ENCODE assay signal across 2 cellular contexts in genomic region chr22:23696326-23696851, GRCh38.
TF ChIP-seq lines count a peak whose summit lies in the region.

No MANE protein-coding gene starts in this region.

TF ChIP-seq in liver, 16 proteins besides CTCF, POLR2A, EP300 and RAD21:
- no peak for TF ChIP-seq FOXA1 (IDR thresholded peaks at IDR 0.05)

TF ChIP-seq in HepG2, 621 proteins besides CTCF, POLR2A, EP300 and RAD21:
- TF ChIP-seq ZNF263 (CRISPR knock-in tag; IDR thresholded peaks at IDR 0.05) = no peak
- TF ChIP-seq IRF2 (CRISPR knock-in tag; IDR thresholded peaks at IDR 0.05) = no peak
- no peak for TF ChIP-seq ZNF883 (CRISPR knock-in tag; IDR thresholded peaks at IDR 0.05; ENCODE audit: not compliant biosample characterization)
- TF ChIP-seq, protein P1, sequence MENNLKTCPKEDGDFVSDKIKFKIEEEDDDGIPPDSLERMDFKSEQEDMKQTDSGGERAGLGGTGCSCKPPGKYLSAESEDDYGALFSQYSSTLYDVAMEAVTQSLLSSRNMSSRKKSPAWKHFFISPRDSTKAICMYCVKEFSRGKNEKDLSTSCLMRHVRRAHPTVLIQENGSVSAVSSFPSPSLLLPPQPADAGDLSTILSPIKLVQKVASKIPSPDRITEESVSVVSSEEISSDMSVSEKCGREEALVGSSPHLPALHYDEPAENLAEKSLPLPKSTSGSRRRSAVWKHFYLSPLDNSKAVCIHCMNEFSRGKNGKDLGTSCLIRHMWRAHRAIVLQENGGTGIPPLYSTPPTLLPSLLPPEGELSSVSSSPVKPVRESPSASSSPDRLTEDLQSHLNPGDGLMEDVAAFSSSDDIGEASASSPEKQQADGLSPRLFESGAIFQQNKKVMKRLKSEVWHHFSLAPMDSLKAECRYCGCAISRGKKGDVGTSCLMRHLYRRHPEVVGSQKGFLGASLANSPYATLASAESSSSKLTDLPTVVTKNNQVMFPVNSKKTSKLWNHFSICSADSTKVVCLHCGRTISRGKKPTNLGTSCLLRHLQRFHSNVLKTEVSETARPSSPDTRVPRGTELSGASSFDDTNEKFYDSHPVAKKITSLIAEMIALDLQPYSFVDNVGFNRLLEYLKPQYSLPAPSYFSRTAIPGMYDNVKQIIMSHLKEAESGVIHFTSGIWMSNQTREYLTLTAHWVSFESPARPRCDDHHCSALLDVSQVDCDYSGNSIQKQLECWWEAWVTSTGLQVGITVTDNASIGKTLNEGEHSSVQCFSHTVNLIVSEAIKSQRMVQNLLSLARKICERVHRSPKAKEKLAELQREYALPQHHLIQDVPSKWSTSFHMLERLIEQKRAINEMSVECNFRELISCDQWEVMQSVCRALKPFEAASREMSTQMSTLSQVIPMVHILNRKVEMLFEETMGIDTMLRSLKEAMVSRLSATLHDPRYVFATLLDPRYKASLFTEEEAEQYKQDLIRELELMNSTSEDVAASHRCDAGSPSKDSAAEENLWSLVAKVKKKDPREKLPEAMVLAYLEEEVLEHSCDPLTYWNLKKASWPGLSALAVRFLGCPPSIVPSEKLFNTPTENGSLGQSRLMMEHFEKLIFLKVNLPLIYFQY (CRISPR knock-in tag; IDR thresholded peaks at IDR 0.05; ENCODE audit: borderline replicate concordance) = no peak
- TF ChIP-seq, protein P2, sequence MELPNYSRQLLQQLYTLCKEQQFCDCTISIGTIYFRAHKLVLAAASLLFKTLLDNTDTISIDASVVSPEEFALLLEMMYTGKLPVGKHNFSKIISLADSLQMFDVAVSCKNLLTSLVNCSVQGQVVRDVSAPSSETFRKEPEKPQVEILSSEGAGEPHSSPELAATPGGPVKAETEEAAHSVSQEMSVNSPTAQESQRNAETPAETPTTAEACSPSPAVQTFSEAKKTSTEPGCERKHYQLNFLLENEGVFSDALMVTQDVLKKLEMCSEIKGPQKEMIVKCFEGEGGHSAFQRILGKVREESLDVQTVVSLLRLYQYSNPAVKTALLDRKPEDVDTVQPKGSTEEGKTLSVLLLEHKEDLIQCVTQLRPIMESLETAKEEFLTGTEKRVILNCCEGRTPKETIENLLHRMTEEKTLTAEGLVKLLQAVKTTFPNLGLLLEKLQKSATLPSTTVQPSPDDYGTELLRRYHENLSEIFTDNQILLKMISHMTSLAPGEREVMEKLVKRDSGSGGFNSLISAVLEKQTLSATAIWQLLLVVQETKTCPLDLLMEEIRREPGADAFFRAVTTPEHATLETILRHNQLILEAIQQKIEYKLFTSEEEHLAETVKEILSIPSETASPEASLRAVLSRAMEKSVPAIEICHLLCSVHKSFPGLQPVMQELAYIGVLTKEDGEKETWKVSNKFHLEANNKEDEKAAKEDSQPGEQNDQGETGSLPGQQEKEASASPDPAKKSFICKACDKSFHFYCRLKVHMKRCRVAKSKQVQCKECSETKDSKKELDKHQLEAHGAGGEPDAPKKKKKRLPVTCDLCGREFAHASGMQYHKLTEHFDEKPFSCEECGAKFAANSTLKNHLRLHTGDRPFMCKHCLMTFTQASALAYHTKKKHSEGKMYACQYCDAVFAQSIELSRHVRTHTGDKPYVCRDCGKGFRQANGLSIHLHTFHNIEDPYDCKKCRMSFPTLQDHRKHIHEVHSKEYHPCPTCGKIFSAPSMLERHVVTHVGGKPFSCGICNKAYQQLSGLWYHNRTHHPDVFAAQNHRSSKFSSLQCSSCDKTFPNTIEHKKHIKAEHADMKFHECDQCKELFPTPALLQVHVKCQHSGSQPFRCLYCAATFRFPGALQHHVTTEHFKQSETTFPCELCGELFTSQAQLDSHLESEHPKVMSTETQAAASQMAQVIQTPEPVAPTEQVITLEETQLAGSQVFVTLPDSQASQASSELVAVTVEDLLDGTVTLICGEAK (IDR thresholded peaks at IDR 0.05) = no peak
- TF ChIP-seq, protein P2 (CRISPR knock-in tag; IDR thresholded peaks at IDR 0.05) = no peak
- TF ChIP-seq ZNF616 (CRISPR knock-in tag; IDR thresholded peaks at IDR 0.05; ENCODE audit: low read depth) = no peak
